Comparison of ENCODE assay signal across 9 cellular contexts in the genomic region with DNA sequence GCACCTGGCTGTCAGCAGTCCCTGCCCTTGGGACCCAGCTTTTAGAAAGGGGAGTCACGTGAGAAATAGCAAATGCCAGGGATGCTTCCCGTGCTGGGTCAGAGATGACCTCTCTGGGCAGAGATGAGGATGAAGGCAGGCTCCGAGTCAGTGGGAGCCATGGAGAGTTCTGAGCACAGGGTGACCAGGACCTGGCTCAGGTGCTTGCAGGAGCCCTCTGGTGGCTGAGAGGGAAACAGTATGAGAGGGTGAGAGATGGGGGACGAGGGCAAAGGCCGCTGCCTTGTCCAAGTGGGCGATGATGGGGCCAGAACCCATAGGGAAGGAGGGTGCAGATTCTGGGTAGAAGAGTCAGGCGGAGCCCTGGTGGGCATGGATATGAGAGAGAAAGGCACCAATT. TPM values are rescaled to one million over a fixed set of nuclear protein-coding genes. Genes with fewer than 3 reads are reported as not detected.
A peak's percentile ranks its signal among the peaks of the same experiment; 100 is the strongest.
DNase-seq lines count a peak whose midpoint lies in the region; ATAC-seq and TF ChIP-seq lines count a peak whose summit lies in the region.
"Had no signal": no experiment of that assay in that cellular context is flagged by ENCODE, and none has a peak within 500 bp of the region (broad histone marks: within the 10 kb centered on the region; RNA-seq: fewer than 3 reads in every experiment).

No MANE protein-coding gene starts in this region.

- H3K4me3 ChIP-seq in KMS-11 (IDR thresholded peaks at IDR 0.05; ENCODE audit: insufficient read depth, low read depth, low read length), result no peak overlapping the region
- no peak overlapping the region for H3K4me3 ChIP-seq in brain microvascular endothelial cell (ENCODE audit: low read depth, low read length)
- H3K4me3 ChIP-seq in adrenal gland, result no peak overlapping the region
- H3K4me3 ChIP-seq: stomach had no signal

- H3K36me3 ChIP-seq in KMS-11 (ENCODE audit: insufficient read depth) (no peaks in the 10 kb centered on the region), brain microvascular endothelial cell (replicated peaks) (peaks cover 25% of the 10 kb centered on the region), adrenal gland (replicated peaks in 1 of 2) (peaks cover 0 to 67% of the 10 kb centered on the region in 2 donors)

- DNase-seq in EH (ENCODE audit: low read depth), result peak; percentile 40
- no peak for DNase-seq in brain microvascular endothelial cell
- DNase-seq in natural killer cell treated with Interleukin-12 subunit alpha and Interleukin-12 subunit beta and Interleukin-15 and Interleukin-18, amount 100 ng/mL, for 72 hours (ENCODE audit: low spot score), result peak; percentile 31
- no peak for DNase-seq in stimulated activated CD8-positive, alpha-beta memory T cell treated with anti-CD3 and anti-CD28 coated beads, Interleukin-4, amount 100 ng/mL, for 48 hours
- DNase-seq in DMS53 treated with DMSO at 0.1 percent for 48 hours (lab: John Stamatoyannopoulos, UW; ENCODE audit: unreplicated experiment), result no peak
- no peak for DNase-seq in adrenal gland

- H3K36me3 Mint-ChIP-seq in natural killer cell treated with Interleukin-12 subunit alpha and Interleukin-12 subunit beta and Interleukin-15 and Interleukin-18, amount 100 ng/mL, for 72 hours, result peaks cover 7% of the 10 kb centered on the region

- no peaks in the 10 kb centered on the region for H3K27me3 Mint-ChIP-seq in natural killer cell treated with Interleukin-12 subunit alpha and Interleukin-12 subunit beta and Interleukin-15 and Interleukin-18, amount 100 ng/mL, for 72 hours

- H3K79me2 ChIP-seq in KMS-11 (ENCODE audit: insufficient read depth, low read depth), result no peaks in the 10 kb centered on the region

- H3K4me3 Mint-ChIP-seq in natural killer cell treated with Interleukin-12 subunit alpha and Interleukin-12 subunit beta and Interleukin-15 and Interleukin-18, amount 100 ng/mL, for 72 hours, result peak overlapping the region; percentile 34

- ATAC-seq in natural killer cell treated with Interleukin-12 subunit alpha and Interleukin-12 subunit beta and Interleukin-15 and Interleukin-18, amount 100 ng/mL, for 72 hours, result peak in 1 of 2 donors; percentile 15
- ATAC-seq in HG03457 (IDR thresholded peaks at IDR 0.05; ENCODE audit: unreplicated experiment), result no peak

- H3K4me1 Mint-ChIP-seq in natural killer cell treated with Interleukin-12 subunit alpha and Interleukin-12 subunit beta and Interleukin-15 and Interleukin-18, amount 100 ng/mL, for 72 hours (ENCODE audit: low read depth in 2 of 2), result peaks cover 21 to 22% of the 10 kb centered on the region in 2 donors

- no peak for TF ChIP-seq POLR2A in adrenal gland (IDR thresholded peaks at IDR 0.05)

- H3K27me3 ChIP-seq in KMS-11 (ENCODE audit: insufficient read depth, low read depth) (no peaks in the 10 kb centered on the region), brain microvascular endothelial cell (replicated peaks) (no peaks in the 10 kb centered on the region), adrenal gland (no peaks in the 10 kb centered on the region)
- H3K27me3 ChIP-seq: stomach had no signal

- no peak overlapping the region for H3K27ac ChIP-seq in KMS-11
- H3K27ac ChIP-seq in brain microvascular endothelial cell, result no peak overlapping the region
- no peak overlapping the region for H3K27ac ChIP-seq in adrenal gland
- H3K27ac ChIP-seq: stomach had no signal

- H3K27ac Mint-ChIP-seq in natural killer cell treated with Interleukin-12 subunit alpha and Interleukin-12 subunit beta and Interleukin-15 and Interleukin-18, amount 100 ng/mL, for 72 hours, result peak overlapping the region; percentile 72 to 73

- TF ChIP-seq CTCF in KMS-11 (conservative IDR thresholded peaks at IDR 0.05; ENCODE audit: low read depth, low read length) (peak; percentile 38), brain microvascular endothelial cell (IDR thresholded peaks at IDR 0.05; ENCODE audit: low read depth, low read length, missing control alignments) (peak; percentile 58), adrenal gland (IDR thresholded peaks at IDR 0.05) (peak in 2 of 6 experiments; percentile 9 to 30)

- no peaks in the 10 kb centered on the region for H3K9me3 ChIP-seq in adrenal gland (replicated peaks in 1 of 3)
- H3K9me3 ChIP-seq: stomach had no signal

- H3K9me3 Mint-ChIP-seq in natural killer cell treated with Interleukin-12 subunit alpha and Interleukin-12 subunit beta and Interleukin-15 and Interleukin-18, amount 100 ng/mL, for 72 hours, result no peaks in the 10 kb centered on the region

- intact Hi-C loops in adrenal gland (cut with DNase I), result no loop called here

- H3K4me1 ChIP-seq in KMS-11 (ENCODE audit: low read depth, poor library complexity, severe bottlenecking), result no peaks in the 10 kb centered on the region
- H3K4me1 ChIP-seq in adrenal gland (replicated peaks in 1 of 2), result no peaks in the 10 kb centered on the region

- no peaks in the 10 kb centered on the region for H4K20me1 ChIP-seq in KMS-11 (ENCODE audit: insufficient read depth)

- in situ Hi-C loops in brain microvascular endothelial cell (cut with HindIII; ENCODE audit: low pct_ligation_motif_present, low sequenced_read_pairs), result no loop called here

- no peak overlapping the region for H2AFZ ChIP-seq in KMS-11 (ENCODE audit: low read depth)

- H3K4me2 ChIP-seq in KMS-11, result no peak overlapping the region

- 79 to 88% (median 86%) methylated on average over 7 of the region's 7 CpGs for WGBS in adrenal gland, 4 donors

- no peak overlapping the region for H3K9ac ChIP-seq in KMS-11

RNA-seq across cellular contexts. Expression of a gene that starts 15.8 kb away (rescaled TPM):
- total RNA-seq in natural killer cell treated with Interleukin-12 subunit alpha and Interleukin-12 subunit beta and Interleukin-15 and Interleukin-18, amount 100 ng/mL, for 72 hours, result 10 to 100 TPM; 15.2 to 24.1 TPM
- total RNA-seq in adrenal gland, result 100 to 1,000 TPM in 1 of 8 donors, 10 to 100 TPM in 7; 36.5 to 103 (median 51.7) TPM
- 10 to 100 TPM; 12.5 to 49.6 (median 34.9) TPM for polyA plus RNA-seq in adrenal gland

RNA-seq across cellular contexts. Expression of a gene that starts 28.0 kb away (rescaled TPM):
- 10 to 100 TPM in 1 of 2 donors, 1 to 10 TPM in 1; 2.7 to 12.0 TPM for total RNA-seq in natural killer cell treated with Interleukin-12 subunit alpha and Interleukin-12 subunit beta and Interleukin-15 and Interleukin-18, amount 100 ng/mL, for 72 hours
- 1 to 10 TPM in 6 of 8 donors, under 1 TPM in 2; 0.30 to 5.6 (median 1.9) TPM for total RNA-seq in adrenal gland
- 1 to 10 TPM; 1.1 to 2.0 (median 1.9) TPM for polyA plus RNA-seq in adrenal gland

RNA-seq across cellular contexts. Expression of a gene that starts 51.2 kb away (rescaled TPM):
- 10 to 100 TPM; 48.4 to 60.0 TPM for total RNA-seq in natural killer cell treated with Interleukin-12 subunit alpha and Interleukin-12 subunit beta and Interleukin-15 and Interleukin-18, amount 100 ng/mL, for 72 hours
- 10 to 100 TPM in 7 of 8 donors, 1 to 10 TPM in 1; 8.2 to 36.3 (median 24.0) TPM for total RNA-seq in adrenal gland
- polyA plus RNA-seq in adrenal gland, result 10 to 100 TPM; 13.8 to 38.1 (median 20.4) TPM

Comparison
In these comparisons a context has a peak if more than half of its experiments do, and no peak if none do; other contexts are left out.
1. DNase-seq: peak in EH (single experiment) and natural killer cell treated with Interleukin-12 subunit alpha and Interleukin-12 subunit beta and Interleukin-15 and Interleukin-18, amount 100 ng/mL, for 72 hours (single experiment); none in brain microvascular endothelial cell (single experiment), stimulated activated CD8-positive, alpha-beta memory T cell treated with anti-CD3 and anti-CD28 coated beads, Interleukin-4, amount 100 ng/mL, for 48 hours (single experiment), DMS53 treated with DMSO at 0.1 percent for 48 hours (single experiment) and adrenal gland (0 of 7).